In the genomic region with DNA sequence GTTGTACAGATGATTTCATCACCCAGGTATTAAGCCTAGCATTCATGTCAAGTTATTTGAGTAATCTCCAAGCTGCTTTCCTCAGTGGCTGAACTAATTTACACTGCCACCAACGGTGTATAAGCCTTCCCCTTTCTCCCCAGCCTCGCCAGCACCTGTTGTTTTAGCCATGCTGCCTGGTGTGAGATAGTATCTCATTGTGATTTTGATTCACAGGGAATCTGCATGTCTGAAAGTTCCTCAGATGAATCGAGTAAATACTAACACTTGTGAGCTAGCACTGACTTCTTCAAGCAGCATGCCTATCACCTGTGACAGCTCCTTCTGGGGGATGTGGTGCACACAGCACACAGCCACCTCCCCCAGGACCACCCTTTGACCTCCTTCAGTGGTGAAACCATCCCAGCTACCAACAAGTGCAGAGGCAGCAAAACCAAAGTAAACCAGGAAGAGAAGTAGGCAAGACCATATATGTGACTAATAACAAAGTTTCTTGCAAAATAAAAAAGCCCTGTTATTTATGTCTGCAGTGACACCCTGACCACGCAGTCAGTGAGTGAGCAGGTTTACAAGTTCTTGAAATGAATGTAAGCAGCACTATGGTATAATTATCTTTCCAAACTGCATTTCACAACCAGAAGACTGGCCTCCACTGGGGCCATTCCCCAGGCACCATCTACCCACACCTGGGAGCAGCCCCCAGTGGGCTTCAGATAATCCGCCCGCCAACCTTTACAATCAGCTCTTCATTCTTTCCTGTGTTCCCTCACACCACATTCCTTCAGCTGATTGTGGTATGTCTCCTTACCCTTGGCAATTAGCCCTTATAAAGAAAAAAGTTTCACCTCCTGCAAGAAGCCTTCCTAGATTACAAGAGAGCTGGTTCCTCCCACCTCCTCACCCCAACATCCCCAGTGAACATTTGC, we compare ENCODE assay signal across 12 cellular contexts.
DNase-seq lines count a peak whose midpoint lies in the region; ATAC-seq and TF ChIP-seq lines count a peak whose summit lies in the region.
"Had no signal": no experiment of that assay in that cellular context is flagged by ENCODE, and none has a peak within 500 bp of the region (broad histone marks: within the 10 kb centered on the region; RNA-seq: fewer than 3 reads in every experiment).

No MANE protein-coding gene starts in this region.

- H3K36me3 Mint-ChIP-seq in activated CD8-positive, alpha-beta memory T cell treated with anti-CD3 and anti-CD28 coated beads, Interleukin-2, amount 10 ng/mL, durations not matched to agents 7 days and 5 days = peaks cover 4% of the 10 kb centered on the region

- CTCF ChIA-PET in activated CD8-positive, alpha-beta memory T cell treated with anti-CD3 and anti-CD28 coated beads, Interleukin-2, amount 10 ng/mL, durations not matched to agents 7 days and 5 days (lab: Charles Lee) = interaction anchor here (0.8 to 1.3 kb wide), 2 partner anchors 17 to 175 kb away, joined by 3 read pairs; no protein-coding TSS in a partner anchor
- CTCF ChIA-PET in GM10248 (lab: Yijun Ruan, JAX) = no interaction called here

- peaks cover 46% of the 10 kb centered on the region for H3K4me1 Mint-ChIP-seq in activated CD8-positive, alpha-beta memory T cell treated with anti-CD3 and anti-CD28 coated beads, Interleukin-2, amount 10 ng/mL, durations not matched to agents 7 days and 5 days

- no peaks in the 10 kb centered on the region for H3K9me3 Mint-ChIP-seq in activated CD8-positive, alpha-beta memory T cell treated with anti-CD3 and anti-CD28 coated beads, Interleukin-2, amount 10 ng/mL, durations not matched to agents 7 days and 5 days (ENCODE audit: low read depth)

- no peak for TF ChIP-seq POLR2A in NB4 (IDR thresholded peaks at IDR 0.05; ENCODE audit: extremely low read depth, insufficient read length)

- peaks cover 2% of the 10 kb centered on the region for H3K27me3 Mint-ChIP-seq in activated CD8-positive, alpha-beta memory T cell treated with anti-CD3 and anti-CD28 coated beads, Interleukin-2, amount 10 ng/mL, durations not matched to agents 7 days and 5 days

- DNase-seq in activated CD8-positive, alpha-beta memory T cell treated with anti-CD3 and anti-CD28 coated beads, Interleukin-2, amount 10 ng/mL, durations not matched to agents 7 days and 5 days = peak; percentile 62
- no peak for DNase-seq in activated CD8-positive, alpha-beta memory T cell treated with anti-CD3 and anti-CD28 coated beads, Interleukin-2, amount 50 U/mL, for 4 hours
- DNase-seq in NB4 (ENCODE audit: low read depth) (peak; percentile 64), choroid plexus epithelial cell (ENCODE audit: low read depth) (peak; percentile 47), renal cortical epithelial cell (ENCODE audit: low read depth) (peak; percentile 77), germinal center (ENCODE audit: low spot score) (no peak), GM10248 (ENCODE audit: extremely low spot score) (no peak)
- DNase-seq: brain microvascular endothelial cell; left ventricle myocardium inferior; stimulated activated CD4-positive, alpha-beta T cell treated with anti-CD3 and anti-CD28 coated beads, Interleukin-15, amount 100 ng/mL, for 24 hours had no signal

- TF ChIP-seq CTCF in NB4 (IDR thresholded peaks at IDR 0.05; ENCODE audit: low read depth, low read length) (no peak), choroid plexus epithelial cell (conservative IDR thresholded peaks at IDR 0.05; ENCODE audit: low read depth, low read length) (no peak), GM10248 (IDR thresholded peaks at IDR 0.05; ENCODE audit: control extremely low read depth, extremely low read depth, low read depth, missing control alignments) (no peak)

- peak; percentile 81 for ATAC-seq in activated CD8-positive, alpha-beta memory T cell treated with anti-CD3 and anti-CD28 coated beads, Interleukin-2, amount 10 ng/mL, durations not matched to agents 7 days and 5 days
- ATAC-seq in HG02938 (IDR thresholded peaks at IDR 0.05; ENCODE audit: unreplicated experiment) = no peak
- ATAC-seq: HepG2 had no signal

- H3K4me3 ChIP-seq in NB4 (ENCODE audit: low read depth, low read length) = no peak overlapping the region
- no peak overlapping the region for H3K4me3 ChIP-seq in choroid plexus epithelial cell (ENCODE audit: low read depth, low read length)
- H3K4me3 ChIP-seq: left ventricle myocardium inferior had no signal

- H3K27ac Mint-ChIP-seq in activated CD8-positive, alpha-beta memory T cell treated with anti-CD3 and anti-CD28 coated beads, Interleukin-2, amount 10 ng/mL, durations not matched to agents 7 days and 5 days = peak overlapping the region; percentile 61

- H3K4me3 Mint-ChIP-seq in activated CD8-positive, alpha-beta memory T cell treated with anti-CD3 and anti-CD28 coated beads, Interleukin-2, amount 10 ng/mL, durations not matched to agents 7 days and 5 days = no peak overlapping the region

- POLR2A ChIA-PET in GM10248 (lab: Yijun Ruan, JAX) = no interaction called here

Comparison
In these comparisons a context has a peak if more than half of its experiments do, and no peak if none do; other contexts are left out.
1. DNase-seq: peak in activated CD8-positive, alpha-beta memory T cell treated with anti-CD3 and anti-CD28 coated beads, Interleukin-2, amount 10 ng/mL, durations not matched to agents 7 days and 5 days (single experiment), NB4 (single experiment), choroid plexus epithelial cell (single experiment) and renal cortical epithelial cell (single experiment); none in activated CD8-positive, alpha-beta memory T cell treated with anti-CD3 and anti-CD28 coated beads, Interleukin-2, amount 50 U/mL, for 4 hours (single experiment), germinal center (single experiment) and GM10248 (single experiment).